In the genomic region with DNA sequence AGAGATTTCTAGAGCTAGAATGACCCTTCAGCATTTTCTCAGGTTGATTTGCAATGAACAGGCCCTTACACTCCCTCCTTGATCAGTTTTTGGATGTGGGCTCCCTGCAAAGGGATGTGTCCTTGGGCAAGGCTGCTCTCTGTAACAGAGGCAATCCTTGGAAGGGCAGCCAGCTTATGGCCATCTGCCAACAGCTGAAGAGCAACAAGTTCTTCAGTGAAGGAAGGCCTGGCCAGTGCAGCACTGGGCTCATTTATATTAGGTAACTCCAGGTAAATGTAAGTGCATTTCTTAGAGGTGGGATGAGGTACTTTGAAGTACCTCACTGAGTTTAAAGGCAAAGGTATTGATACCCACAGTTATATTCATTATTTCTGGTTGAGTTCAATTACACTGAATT, we compare ENCODE assay signal across 1 cellular context.
TF ChIP-seq lines count a peak whose summit lies in the region.

No MANE protein-coding gene starts in this region.

TF ChIP-seq in IMR-90, 13 proteins besides CTCF, POLR2A, EP300 and RAD21 (continued from another document):
- TF ChIP-seq, protein P1, sequence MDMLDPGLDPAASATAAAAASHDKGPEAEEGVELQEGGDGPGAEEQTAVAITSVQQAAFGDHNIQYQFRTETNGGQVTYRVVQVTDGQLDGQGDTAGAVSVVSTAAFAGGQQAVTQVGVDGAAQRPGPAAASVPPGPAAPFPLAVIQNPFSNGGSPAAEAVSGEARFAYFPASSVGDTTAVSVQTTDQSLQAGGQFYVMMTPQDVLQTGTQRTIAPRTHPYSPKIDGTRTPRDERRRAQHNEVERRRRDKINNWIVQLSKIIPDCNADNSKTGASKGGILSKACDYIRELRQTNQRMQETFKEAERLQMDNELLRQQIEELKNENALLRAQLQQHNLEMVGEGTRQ (IDR thresholded peaks at IDR 0.05; ENCODE audit: low read depth, low read length) = no peak
- TF ChIP-seq BHLHE40 (IDR thresholded peaks at IDR 0.05; ENCODE audit: low read depth, low read length) (no peak), ELK1 (IDR thresholded peaks at IDR 0.05; ENCODE audit: borderline replicate concordance, low read depth, low read length) (no peak)
